ENCODE assay signal across 10 cellular contexts in genomic region chr19:18029617-18030338, GRCh38. TPM values are rescaled to one million over a fixed set of nuclear protein-coding genes. Genes with fewer than 3 reads are reported as not detected.
A peak's percentile ranks its signal among the peaks of the same experiment; 100 is the strongest.
DNase-seq lines count a peak whose midpoint lies in the region; ATAC-seq and TF ChIP-seq lines count a peak whose summit lies in the region.
"Had no signal": no experiment of that assay in that cellular context is flagged by ENCODE, and none has a peak within 500 bp of the region (broad histone marks: within the 10 kb centered on the region; RNA-seq: fewer than 3 reads in every experiment).

No MANE protein-coding gene starts in this region.

- TF ChIP-seq POLR2A in Peyer's patch (IDR thresholded peaks at IDR 0.05) (no peak), transverse colon (IDR thresholded peaks at IDR 0.05) (no peak), tibial nerve (IDR thresholded peaks at IDR 0.05) (no peak)

- intact Hi-C loops in activated CD4-positive, alpha-beta T cell treated with anti-CD3 and anti-CD28 coated beads for 36 hours (cut with DNase I, micrococcal nuclease): no loop called here
- intact Hi-C loops in Right ventricle myocardium superior (cut with DNase I) (no loop called here), transverse colon (cut with DNase I; ENCODE audit: low total_unique reads) (no loop called here)

- no peaks in the 10 kb centered on the region for H3K36me3 Mint-ChIP-seq in activated CD4-positive, alpha-beta T cell treated with anti-CD3 and anti-CD28 coated beads for 36 hours (ENCODE audit: low read depth)

- TF ChIP-seq CTCF in Peyer's patch (IDR thresholded peaks at IDR 0.05) (no peak), transverse colon (IDR thresholded peaks at IDR 0.05) (no peak), tibial nerve (IDR thresholded peaks at IDR 0.05) (no peak)

- no peak overlapping the region for H3K27ac Mint-ChIP-seq in activated CD4-positive, alpha-beta T cell treated with anti-CD3 and anti-CD28 coated beads for 36 hours

- ATAC-seq in activated CD4-positive, alpha-beta T cell treated with anti-CD3 and anti-CD28 coated beads for 36 hours: peak; percentile 47
- ATAC-seq in Right ventricle myocardium superior (ENCODE audit: poor library complexity): peak; percentile 70

- peak overlapping the region in 2 of 4 donors; percentile 33 to 59 for H3K27ac ChIP-seq in Peyer's patch
- H3K27ac ChIP-seq in transverse colon: peak overlapping the region in 2 of 4 donors; percentile 11 to 15
- H3K27ac ChIP-seq in tibial nerve: no peak overlapping the region

- H3K27me3 Mint-ChIP-seq in activated CD4-positive, alpha-beta T cell treated with anti-CD3 and anti-CD28 coated beads for 36 hours: no peaks in the 10 kb centered on the region

- TF ChIP-seq EP300 in transverse colon (IDR thresholded peaks at IDR 0.05; ENCODE audit: low read depth) (no peak), tibial nerve (IDR thresholded peaks at IDR 0.05) (no peak)

- no peaks in the 10 kb centered on the region for H3K27me3 ChIP-seq in Peyer's patch
- H3K27me3 ChIP-seq in transverse colon: no peaks in the 10 kb centered on the region
- no peaks in the 10 kb centered on the region for H3K27me3 ChIP-seq in tibial nerve

- in situ Hi-C loops in transverse colon (cut with MboI; ENCODE audit: low pct_ligation_motif_present in 1 of 4, low pct_unique_long_range_greater_than_20kb in 1 of 4, low sequenced_read_pairs in 3 of 4): no loop called here

- no peaks in the 10 kb centered on the region for H3K9me3 ChIP-seq in Peyer's patch
- no peaks in the 10 kb centered on the region for H3K9me3 ChIP-seq in transverse colon
- no peaks in the 10 kb centered on the region for H3K9me3 ChIP-seq in tibial nerve

- H3K9me3 Mint-ChIP-seq in activated CD4-positive, alpha-beta T cell treated with anti-CD3 and anti-CD28 coated beads for 36 hours (ENCODE audit: low read depth): no peaks in the 10 kb centered on the region

- no peak for DNase-seq in activated CD4-positive, alpha-beta T cell treated with anti-CD3 and anti-CD28 coated beads for 36 hours
- DNase-seq in activated CD4-positive, alpha-beta T cell treated with anti-CD3 and anti-CD28 coated beads, Interleukin-2, amount 50 U/mL, for 1 hour: no peak
- DNase-seq in Peyer's patch (peak in 2 of 3 donors; percentile 61 to 81), Right ventricle myocardium superior (peak; percentile 44), transverse colon (peak; percentile 59), CD1c-positive myeloid dendritic cell (ENCODE audit: extremely low spot score) (no peak), tibial nerve (ENCODE audit: low spot score in 2 of 2) (no peak)
- DNase-seq in activated T-cell treated with anti-CD3 and anti-CD28 coated beads, Interleukin-2, amount 50 U/mL, for 48 hours: no peak
- DNase-seq: activated CD8-positive, alpha-beta memory T cell treated with anti-CD3 and anti-CD28 coated beads, Interleukin-2, amount 50 U/mL, for 48 hours; glutamatergic neuron had no signal

- H3K4me3 Mint-ChIP-seq in activated CD4-positive, alpha-beta T cell treated with anti-CD3 and anti-CD28 coated beads for 36 hours: no peak overlapping the region

- H3K4me3 ChIP-seq in Peyer's patch: no peak overlapping the region
- no peak overlapping the region for H3K4me3 ChIP-seq in transverse colon
- H3K4me3 ChIP-seq in tibial nerve: no peak overlapping the region

- 53% methylated on average over 8 of the region's 8 CpGs; no CpG with 5 or more reads in 1 of the 2 donors for WGBS in transverse colon (ENCODE audit: low coverage in 1 of 2), 2 donors
- WGBS in tibial nerve, 2 donors: 66 to 71% methylated on average over 5 to 8 of the region's 8 CpGs

- POLR2A ChIA-PET in activated CD4-positive, alpha-beta T cell treated with anti-CD3 and anti-CD28 coated beads for 36 hours (lab: Charles Lee): interaction anchor here (0.5 kb wide), 1 partner anchor 319 kb away, joined by 7 read pairs; no protein-coding TSS in a partner anchor

- H3K4me1 Mint-ChIP-seq in activated CD4-positive, alpha-beta T cell treated with anti-CD3 and anti-CD28 coated beads for 36 hours: peaks cover 13% of the 10 kb centered on the region

- no peaks in the 10 kb centered on the region for H3K36me3 ChIP-seq in Peyer's patch
- H3K36me3 ChIP-seq in transverse colon: no peaks in the 10 kb centered on the region
- H3K36me3 ChIP-seq in tibial nerve: no peaks in the 10 kb centered on the region

- CTCF ChIA-PET in activated CD4-positive, alpha-beta T cell treated with anti-CD3 and anti-CD28 coated beads for 36 hours (lab: Charles Lee): interaction anchor here (0.5 to 1.2 kb wide), 2 partner anchors 15 to 255 kb away, joined by 3 read pairs; no protein-coding TSS in a partner anchor

- H3K4me1 ChIP-seq in Peyer's patch: peaks cover 0 to 12% (median 3%) of the 10 kb centered on the region in 4 donors
- H3K4me1 ChIP-seq in transverse colon: peaks cover 0 to 13% (median 0%) of the 10 kb centered on the region in 4 donors
- H3K4me1 ChIP-seq in tibial nerve: no peaks in the 10 kb centered on the region

RNA-seq across cellular contexts. Expression of gene ARRDC2, which starts 21.8 kb away (rescaled TPM):
- total RNA-seq in activated CD4-positive, alpha-beta T cell treated with anti-CD3 and anti-CD28 coated beads for 36 hours: 10 to 100 TPM; 13.5 to 21.7 TPM
- total RNA-seq in Peyer's patch (10 to 100 TPM; 26.8 to 94.9 (median 29.4) TPM), Right ventricle myocardium superior (19.1 TPM), transverse colon (10 to 100 TPM; 28.9 to 69.6 (median 42.7) TPM), tibial nerve (100 to 1,000 TPM; 127 to 180 (median 177) TPM)

RNA-seq across cellular contexts. Expression of gene IL12RB1, which starts 57.0 kb away (rescaled TPM):
- total RNA-seq in activated CD4-positive, alpha-beta T cell treated with anti-CD3 and anti-CD28 coated beads for 36 hours: 10 to 100 TPM; 17.2 to 20.0 TPM
- total RNA-seq in Peyer's patch (10 to 100 TPM in 1 of 4 donors, 1 to 10 TPM in 3; 1.2 to 19.0 (median 2.8) TPM), Right ventricle myocardium superior (0.75 TPM), transverse colon (1 to 10 TPM in 1 of 4 donors, under 1 TPM in 1, not detected in 2; 0.55 to 2.1 TPM), tibial nerve (1 to 10 TPM; 1.0 to 4.8 (median 1.9) TPM)

Comparison
In these comparisons a context has a peak if more than half of its experiments do, and no peak if none do; other contexts are left out.
1. DNase-seq: peak in Peyer's patch (2 of 3), Right ventricle myocardium superior (single experiment) and transverse colon (single experiment); none in activated CD4-positive, alpha-beta T cell treated with anti-CD3 and anti-CD28 coated beads for 36 hours (single experiment), activated CD4-positive, alpha-beta T cell treated with anti-CD3 and anti-CD28 coated beads, Interleukin-2, amount 50 U/mL, for 1 hour (single experiment), activated T-cell treated with anti-CD3 and anti-CD28 coated beads, Interleukin-2, amount 50 U/mL, for 48 hours (0 of 2), CD1c-positive myeloid dendritic cell (single experiment) and tibial nerve (0 of 2).